ENCODE assay signal across 18 cellular contexts in the genomic region with DNA sequence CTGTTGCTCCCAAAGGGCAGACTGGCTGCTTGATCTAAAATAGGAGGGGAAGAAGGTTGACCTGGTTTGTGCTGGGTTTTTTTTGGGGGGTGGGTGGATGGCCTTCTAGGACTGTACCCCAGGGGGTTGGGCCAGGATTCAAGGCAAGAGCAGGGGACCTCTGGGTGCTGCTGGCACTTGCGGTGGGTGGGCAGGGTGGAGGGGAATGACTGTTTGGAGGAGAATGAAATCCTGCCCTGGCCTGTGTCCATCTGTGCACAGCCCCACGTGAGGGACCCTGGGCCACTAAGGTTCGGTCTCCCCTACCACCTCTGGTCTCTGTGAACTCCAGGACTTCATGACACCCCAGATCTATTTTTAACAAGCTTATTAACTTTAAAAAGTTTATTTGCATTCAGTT.
DNase-seq lines count a peak whose midpoint lies in the region; ATAC-seq and TF ChIP-seq lines count a peak whose summit lies in the region.
"Had no signal": no experiment of that assay in that cellular context is flagged by ENCODE, and none has a peak within 500 bp of the region (broad histone marks: within the 10 kb centered on the region; RNA-seq: fewer than 3 reads in every experiment).

No MANE protein-coding gene starts in this region.

- intact Hi-C loops in activated T-helper 2 cell treated with anti-CD3 and anti-CD28 coated beads, Interferon-gamma antibody, Interleukin-2, Interleukin-4, amounts not matched to agents 10 μg/mL and 5 μg/mL and 100 μg/mL, durations not matched to agents 14 hours and 24 hours and 36 hours (cut with micrococcal nuclease): no loop called here
- intact Hi-C loops in posterior vena cava (cut with DNase I): no loop called here

- H3K4me1 Mint-ChIP-seq in activated T-helper 2 cell treated with anti-CD3 and anti-CD28 coated beads, Interferon-gamma antibody, Interleukin-2, Interleukin-4, amounts not matched to agents 10 μg/mL and 5 μg/mL and 100 μg/mL, durations not matched to agents 14 hours and 24 hours and 36 hours (ENCODE audit: low read depth): no peaks in the 10 kb centered on the region
- H3K4me1 Mint-ChIP-seq: B cell had no signal

- no peaks in the 10 kb centered on the region for H3K27me3 ChIP-seq in BLaER1 treated with 17β-estradiol and CSF1 and Interleukin-3, amounts not matched to agents 10 nM and 100 nM

- DNase-seq in D341Med (ENCODE audit: low spot score): peak; percentile 6
- peak; percentile 3 for DNase-seq in activated T-helper 2 cell treated with anti-CD3 and anti-CD28 coated beads, Interferon-gamma antibody, Interleukin-2, Interleukin-4, amounts not matched to agents 10 μg/mL and 5 μg/mL and 100 μg/mL, durations not matched to agents 14 hours and 24 hours and 36 hours (ENCODE audit: low spot score)
- peak; percentile 26 for DNase-seq in posterior vena cava (ENCODE audit: low spot score)
- no peak for DNase-seq in COR-L47 (lab: John Stamatoyannopoulos, UW)
- DNase-seq in HEK293T (ENCODE audit: extremely low spot score): no peak
- no peak for DNase-seq in omental fat pad (ENCODE audit: low spot score)
- DNase-seq: GF-D8, KG1, NCI-H1436, NCI-H2029, NCI-H2171, NCI-H446, NCI-H748 treated with DMSO at 0.1 percent for 48 hours had no signal

- CTCF ChIA-PET in HEK293T (lab: Yijun Ruan, JAX): no interaction called here

- no peaks in the 10 kb centered on the region for H3K36me3 ChIP-seq in BLaER1 treated with 17β-estradiol and CSF1 and Interleukin-3, amounts not matched to agents 10 nM and 100 nM
- H3K36me3 ChIP-seq: SJSA1 had no signal

- H3K4me3 ChIP-seq in BLaER1 treated with 17β-estradiol and CSF1 and Interleukin-3, amounts not matched to agents 10 nM and 100 nM: no peak overlapping the region
- H3K4me3 ChIP-seq: GM23338, SJSA1 had no signal

- ATAC-seq in omental fat pad (ENCODE audit: low FRiP score): no peak
- ATAC-seq: CD8-positive, alpha-beta T cell; GM23338 had no signal

- peaks cover 0 to 30% (median 20%) of the 10 kb centered on the region in 10 experiments; a peak in 15 of 20 replicates for H3K4me1 ChIP-seq in BLaER1 treated with 17β-estradiol and CSF1 and Interleukin-3, amounts not matched to agents 10 nM and 100 nM
- H3K4me1 ChIP-seq: SJSA1 had no signal

- no peaks in the 10 kb centered on the region for H3K9me3 Mint-ChIP-seq in activated T-helper 2 cell treated with anti-CD3 and anti-CD28 coated beads, Interferon-gamma antibody, Interleukin-2, Interleukin-4, amounts not matched to agents 10 μg/mL and 5 μg/mL and 100 μg/mL, durations not matched to agents 14 hours and 24 hours and 36 hours
- H3K9me3 Mint-ChIP-seq: CD8-positive, alpha-beta T cell; GM23338 had no signal

- H3K36me3 Mint-ChIP-seq in activated T-helper 2 cell treated with anti-CD3 and anti-CD28 coated beads, Interferon-gamma antibody, Interleukin-2, Interleukin-4, amounts not matched to agents 10 μg/mL and 5 μg/mL and 100 μg/mL, durations not matched to agents 14 hours and 24 hours and 36 hours (ENCODE audit: low read depth): no peaks in the 10 kb centered on the region
- H3K36me3 Mint-ChIP-seq: CD8-positive, alpha-beta T cell had no signal

- TF ChIP-seq CTCF in omental fat pad (IDR thresholded peaks at IDR 0.05): no peak

- H3K9me3 ChIP-seq in BLaER1 treated with 17β-estradiol and CSF1 and Interleukin-3, amounts not matched to agents 10 nM and 100 nM (replicated peaks in 1 of 11): peaks cover 0 to 7% (median 0%) of the 10 kb centered on the region in 11 experiments; a peak in 2 of 22 replicates
- H3K9me3 ChIP-seq: SJSA1 had no signal

- H4K20me1 ChIP-seq in BLaER1 treated with 17β-estradiol and CSF1 and Interleukin-3, amounts not matched to agents 10 nM and 100 nM: 0 out of 22 replicates have a peak, but pooled peaks cover 0 to 5% (median 0%) of the 10 kb centered on the region in 11 experiments

- no peak overlapping the region for H3K4me3 Mint-ChIP-seq in activated T-helper 2 cell treated with anti-CD3 and anti-CD28 coated beads, Interferon-gamma antibody, Interleukin-2, Interleukin-4, amounts not matched to agents 10 μg/mL and 5 μg/mL and 100 μg/mL, durations not matched to agents 14 hours and 24 hours and 36 hours (ENCODE audit: low read depth)
- H3K4me3 Mint-ChIP-seq: B cell; CD8-positive, alpha-beta T cell; GM23338 had no signal

- peaks cover 4% of the 10 kb centered on the region for H3K27me3 Mint-ChIP-seq in activated T-helper 2 cell treated with anti-CD3 and anti-CD28 coated beads, Interferon-gamma antibody, Interleukin-2, Interleukin-4, amounts not matched to agents 10 μg/mL and 5 μg/mL and 100 μg/mL, durations not matched to agents 14 hours and 24 hours and 36 hours (ENCODE audit: low read depth)

- H3K4me2 ChIP-seq in BLaER1 treated with 17β-estradiol and CSF1 and Interleukin-3, amounts not matched to agents 10 nM and 100 nM: peak overlapping the region in 8 of 11 experiments; percentile 15 to 70 (median 58); a peak in 15 of 22 replicates
- H3K4me2 ChIP-seq: GM23338 had no signal

- POLR2A ChIA-PET in HEK293T (lab: Yijun Ruan, JAX): no interaction called here

- H3K9ac ChIP-seq in BLaER1 treated with 17β-estradiol and CSF1 and Interleukin-3, amounts not matched to agents 10 nM and 100 nM: no peak overlapping the region

- no peak overlapping the region for H3K27ac Mint-ChIP-seq in activated T-helper 2 cell treated with anti-CD3 and anti-CD28 coated beads, Interferon-gamma antibody, Interleukin-2, Interleukin-4, amounts not matched to agents 10 μg/mL and 5 μg/mL and 100 μg/mL, durations not matched to agents 14 hours and 24 hours and 36 hours
- H3K27ac Mint-ChIP-seq: B cell; CD8-positive, alpha-beta T cell; GM23338 had no signal

- H3K27ac ChIP-seq in BLaER1 treated with 17β-estradiol and CSF1 and Interleukin-3, amounts not matched to agents 10 nM and 100 nM: 0 out of 22 replicates have a peak overlapping the region, but pooled peaks of 1 of the 11 experiments have one; percentile 9
- H3K27ac ChIP-seq: SJSA1 had no signal

TF ChIP-seq in HEK293T, 16 proteins besides CTCF, POLR2A, EP300 and RAD21:
- TF ChIP-seq FOXM1 (IDR thresholded peaks at IDR 0.05; ENCODE audit: borderline replicate concordance) (no peak), FOXK2 (IDR thresholded peaks at IDR 0.05) (no peak), NFRKB (IDR thresholded peaks at IDR 0.05) (no peak), BHLHE40 (IDR thresholded peaks at IDR 0.05; ENCODE audit: borderline replicate concordance) (no peak), TARDBP (IDR thresholded peaks at IDR 0.05) (no peak), ARNT (IDR thresholded peaks at IDR 0.05) (no peak), LEF1 (IDR thresholded peaks at IDR 0.05; ENCODE audit: borderline replicate concordance) (no peak), PKNOX1 (IDR thresholded peaks at IDR 0.05) (no peak), SUZ12 (IDR thresholded peaks at IDR 0.05) (no peak), ZNF384 (IDR thresholded peaks at IDR 0.05) (no peak)

Comparison
In these comparisons a context has a peak if more than half of its experiments do, and no peak if none do; other contexts are left out.
1. DNase-seq: peak in D341Med (single experiment), activated T-helper 2 cell treated with anti-CD3 and anti-CD28 coated beads, Interferon-gamma antibody, Interleukin-2, Interleukin-4, amounts not matched to agents 10 μg/mL and 5 μg/mL and 100 μg/mL, durations not matched to agents 14 hours and 24 hours and 36 hours (single experiment) and posterior vena cava (single experiment); none in COR-L47 (single experiment), HEK293T (single experiment) and omental fat pad (single experiment).